19 cellular contexts compared by ENCODE assay signal in the genomic region with DNA sequence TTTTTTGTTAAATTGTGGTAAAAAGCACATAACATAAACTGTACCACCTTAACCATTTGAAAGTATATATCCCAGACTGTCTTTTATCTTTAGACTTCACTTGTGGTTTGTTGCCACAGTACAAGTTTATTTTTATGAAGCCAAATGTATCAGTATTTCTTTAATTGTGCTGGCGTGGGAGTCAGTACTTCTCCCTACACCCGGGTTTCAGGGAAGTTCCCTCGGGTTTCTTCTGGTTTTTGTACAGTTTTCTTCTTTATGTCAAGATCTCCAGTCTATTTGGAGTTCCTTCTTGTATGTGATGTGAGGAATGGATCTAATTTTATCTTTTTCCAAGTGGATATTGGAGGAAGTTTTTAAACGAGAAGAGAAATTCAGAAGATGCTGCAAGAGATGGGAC. TPM values are rescaled to one million over a fixed set of nuclear protein-coding genes. Genes with fewer than 3 reads are reported as not detected.
DNase-seq lines count a peak whose midpoint lies in the region; ATAC-seq and TF ChIP-seq lines count a peak whose summit lies in the region.
"Had no signal": no experiment of that assay in that cellular context is flagged by ENCODE, and none has a peak within 500 bp of the region (broad histone marks: within the 10 kb centered on the region; RNA-seq: fewer than 3 reads in every experiment).

No MANE protein-coding gene starts in this region.

- peaks cover 40% of the 10 kb centered on the region for H3K4me1 Mint-ChIP-seq in HFFc6 (ENCODE audit: low read depth)
- peaks cover 16% of the 10 kb centered on the region for H3K4me1 Mint-ChIP-seq in glutamatergic neuron (ENCODE audit: low read depth, unreplicated experiment)

- no peak overlapping the region for H3K4me3 ChIP-seq in ascending aorta
- peak overlapping the region; percentile 1 for H3K4me3 ChIP-seq in thoracic aorta
- H3K4me3 ChIP-seq: body of pancreas, esophagus squamous epithelium had no signal

- ATAC-seq in thoracic aorta (ENCODE audit: insufficient number of reproducible peaks, low FRiP score, low read depth), result no peak
- no peak for ATAC-seq in GM21447 (IDR thresholded peaks at IDR 0.05; ENCODE audit: unreplicated experiment)
- ATAC-seq: body of pancreas had no signal

- H3K36me3 Mint-ChIP-seq in HFFc6 (ENCODE audit: low read depth) (peaks cover 28% of the 10 kb centered on the region), glutamatergic neuron (ENCODE audit: unreplicated experiment) (peaks cover 7% of the 10 kb centered on the region)

- peaks cover 5 to 24% of the 10 kb centered on the region in 2 donors for H3K4me1 ChIP-seq in ascending aorta
- H3K4me1 ChIP-seq in thoracic aorta (ENCODE audit: control insufficient read depth in 1 of 2, low read depth in 2 of 2), result peaks cover 5 to 46% of the 10 kb centered on the region in 2 donors
- H3K4me1 ChIP-seq: body of pancreas had no signal

- no peak for DNase-seq in HFFc6
- no peak for DNase-seq in ascending aorta (ENCODE audit: low spot score in 2 of 2)
- DNase-seq in glutamatergic neuron, result no peak
- DNase-seq in thoracic aorta (ENCODE audit: low spot score), result no peak
- DNase-seq in stimulated activated CD8-positive, alpha-beta memory T cell treated with anti-CD3 and anti-CD28 coated beads, Interleukin-4, amount 100 ng/mL, for 48 hours, result no peak
- no peak for DNase-seq in activated CD8-positive, alpha-beta memory T cell treated with anti-CD3 and anti-CD28 coated beads for 24 hours
- DNase-seq: activated naive CD4-positive, alpha-beta T cell treated with Interleukin-2 at 50 U/mL for 16 hours; C1 segment of cervical spinal cord; DMS153; esophagus squamous epithelium; hippocampal formation; NCI-H2029 treated with DMSO at 0.1 percent for 48 hours; NCI-H524; SIG-M5 had no signal

- TF ChIP-seq CTCF in HFFc6 (IDR thresholded peaks at IDR 0.05) (no peak), ascending aorta (IDR thresholded peaks at IDR 0.05) (no peak), glutamatergic neuron (IDR thresholded peaks at IDR 0.05; ENCODE audit: partially characterized antibody, unreplicated experiment) (no peak), thoracic aorta (IDR thresholded peaks at IDR 0.05) (no peak)

- peaks cover 7% of the 10 kb centered on the region for H3K27me3 Mint-ChIP-seq in HFFc6 (ENCODE audit: insufficient read depth)
- peaks cover 4% of the 10 kb centered on the region for H3K27me3 Mint-ChIP-seq in glutamatergic neuron (ENCODE audit: unreplicated experiment)

- H3K4me3 Mint-ChIP-seq in HFFc6 (peak overlapping the region; percentile 33), glutamatergic neuron (ENCODE audit: unreplicated experiment) (no peak overlapping the region)

- H3K36me3 ChIP-seq in ascending aorta (peaks cover 34 to 36% of the 10 kb centered on the region in 2 donors), thoracic aorta (peaks cover 23% of the 10 kb centered on the region)

- H3K27ac ChIP-seq in ascending aorta (peak overlapping the region; percentile 52 to 66), thoracic aorta (peak overlapping the region; percentile 52 to 69)
- H3K27ac ChIP-seq: body of pancreas had no signal

- H3K27ac Mint-ChIP-seq in HFFc6 (peak overlapping the region; percentile 72), glutamatergic neuron (ENCODE audit: unreplicated experiment) (peak overlapping the region; percentile 81)

- H3K9me3 Mint-ChIP-seq in HFFc6 (peaks cover 14% of the 10 kb centered on the region), glutamatergic neuron (ENCODE audit: unreplicated experiment) (peaks cover 4% of the 10 kb centered on the region)

- H3K9me3 ChIP-seq in ascending aorta (no peaks in the 10 kb centered on the region), thoracic aorta (no peaks in the 10 kb centered on the region)
- H3K9me3 ChIP-seq: body of pancreas, esophagus squamous epithelium had no signal

- intact Hi-C loops in ascending aorta (cut with DNase I), result loop anchor here (5.0 to 10.0 kb wide), 2 partner anchors 111 to 212 kb away; partner anchors contain the start of gene CALM3

- H3K27me3 ChIP-seq in ascending aorta, result no peaks in the 10 kb centered on the region
- no peaks in the 10 kb centered on the region for H3K27me3 ChIP-seq in thoracic aorta (replicated peaks; ENCODE audit: insufficient read depth)
- H3K27me3 ChIP-seq: body of pancreas had no signal

RNA-seq across cellular contexts. Expression of gene CCDC8, which starts 20.5 kb away (rescaled TPM):
- total RNA-seq in HFFc6 (2021; fragmentation: NEBNext Ultra II Directional; extraction: Animal tissue kit (Norgen Biotek cat#: 25700)), result 10 to 100 TPM in 4 of 6 experiments, 1 to 10 TPM in 2; 6.3 to 10.6 (median 10.2) TPM
- total RNA-seq in ascending aorta, result 10.0 TPM
- total RNA-seq in glutamatergic neuron (ENCODE audit: unreplicated experiment), result 6.3 TPM
- 10 to 100 TPM; 22.6 to 23.0 TPM for total RNA-seq in thoracic aorta

RNA-seq across cellular contexts. Expression of gene PNMA8C, which starts 35.9 kb away (rescaled TPM):
- total RNA-seq in HFFc6 (2021; fragmentation: NEBNext Ultra II Directional; extraction: Animal tissue kit (Norgen Biotek cat#: 25700)), result under 1 TPM in 3 of 6 experiments, not detected in 3; 0.05 to 0.09 (median 0.07) TPM
- total RNA-seq in ascending aorta, result 0.53 TPM
- 5.3 TPM for total RNA-seq in glutamatergic neuron (ENCODE audit: unreplicated experiment)
- total RNA-seq in thoracic aorta, result 1 to 10 TPM; 1.2 to 5.2 TPM
- total RNA-seq: body of pancreas, dermis microvascular lymphatic vessel endothelial cell, esophagus squamous epithelium, mesenteric fat pad, omental fat pad had no signal

RNA-seq across cellular contexts. Expression of gene PPP5C, which starts 46.0 kb away (rescaled TPM):
- 10 to 100 TPM; 62.8 to 80.6 (median 76.3) TPM for total RNA-seq in HFFc6 (2021; fragmentation: NEBNext Ultra II Directional; extraction: Animal tissue kit (Norgen Biotek cat#: 25700))
- total RNA-seq in ascending aorta (96.1 TPM), glutamatergic neuron (ENCODE audit: unreplicated experiment) (85.8 TPM), thoracic aorta (100 to 1,000 TPM in 1 of 2 donors, 10 to 100 TPM in 1; 60.6 to 107 TPM)
